In the genomic region with DNA sequence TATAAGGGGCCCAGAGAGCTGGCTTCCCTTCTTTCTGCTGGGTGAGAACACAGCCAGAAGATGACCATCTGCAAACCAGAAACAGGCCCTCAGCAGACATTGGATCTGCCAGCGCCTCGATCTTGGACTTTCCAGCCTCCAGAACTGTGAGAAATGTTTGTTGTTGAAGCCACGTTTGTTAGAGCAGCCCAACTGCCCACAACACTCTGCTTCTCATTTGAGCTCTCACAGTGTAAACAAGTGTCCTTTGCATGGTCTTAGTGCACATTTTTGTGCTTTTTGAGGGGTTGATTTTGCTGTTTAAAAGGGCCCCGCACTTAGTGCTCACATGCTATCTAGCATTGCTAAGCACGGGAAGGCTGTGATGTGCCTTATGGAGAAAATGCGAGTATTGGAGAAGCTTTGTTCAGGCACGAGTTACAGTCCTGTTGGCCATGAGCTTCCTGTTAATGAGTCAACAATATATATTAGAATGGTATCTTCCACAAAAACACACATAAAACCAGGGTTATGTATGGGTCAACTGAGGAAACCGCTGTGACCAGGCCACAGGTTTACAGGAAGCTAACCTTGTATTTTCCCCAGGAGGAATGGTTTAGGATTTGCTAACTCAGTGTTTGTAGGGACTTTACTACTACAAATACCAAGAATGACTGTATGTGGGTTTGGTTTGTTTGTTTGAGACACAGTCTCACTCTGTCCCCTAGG, we compare ENCODE assay signal across 24 cellular contexts. TPM values are rescaled to one million over a fixed set of nuclear protein-coding genes. Genes with fewer than 3 reads are reported as not detected.
DNase-seq lines count a peak whose midpoint lies in the region; ATAC-seq, FAIRE-seq and TF ChIP-seq lines count a peak whose summit lies in the region.
"Had no signal": no experiment of that assay in that cellular context is flagged by ENCODE, and none has a peak within 500 bp of the region (broad histone marks: within the 10 kb centered on the region; RNA-seq: fewer than 3 reads in every experiment).

No MANE protein-coding gene starts in this region.

- peaks cover 9% of the 10 kb centered on the region for H3K36me3 Mint-ChIP-seq in Calu3 (ENCODE audit: insufficient read depth, unreplicated experiment)
- H3K36me3 Mint-ChIP-seq: activated CD4-positive, alpha-beta memory T cell treated with anti-CD3 and anti-CD28 coated beads for 36 hours; activated naive CD4-positive, alpha-beta T cell treated with anti-CD3 and anti-CD28 coated beads, Interleukin-2, amount 50 U/mL, for 72 hours had no signal

- DNase-seq in K562 (ENCODE audit: extremely low read depth in 1 of 4, low spot score in 3 of 4), result peak in 1 of 4 experiments; percentile 49
- DNase-seq in mucosa of descending colon, result no peak
- DNase-seq in substantia nigra (lab: John Stamatoyannopoulos, UW), result no peak
- no peak for DNase-seq in Calu3
- DNase-seq in uterus, result no peak
- DNase-seq: activated CD4-positive, alpha-beta memory T cell treated with anti-CD3 and anti-CD28 coated beads for 36 hours; cerebellar nuclear complex; DMS53; effector memory CD4-positive, alpha-beta T cell; HCEC 1CT; head of caudate nucleus; left ventricle myocardium superior; MG63; NCI-H1436 treated with DMSO at 0.1 percent for 48 hours; NCI-H2171; NCI-H69; retina; SJCRH30; T-helper 2 cell; testis had no signal

- H4K20me1 ChIP-seq in K562 (replicated peaks; ENCODE audit: control insufficient read depth, insufficient read depth, low read length), result no peaks in the 10 kb centered on the region

- 45% methylated on average over 8 of the region's 8 CpGs for WGBS in K562 (ENCODE audit: insufficient coverage, low coverage, missing lambda C conversion rate)

- peak overlapping the region; percentile 14 to 32; a peak in 3 of 4 replicates for H3K9ac ChIP-seq in K562 (ENCODE audit: insufficient read depth in 1 of 2, low read depth in 2 of 2, low read length in 2 of 2)

- no peak for TF ChIP-seq CTCF in K562 (IDR thresholded peaks at IDR 0.05 in 2 of 3, conservative IDR thresholded peaks at IDR 0.05 in 1 of 3; ENCODE audit: insufficient read depth in 2 of 3, low read depth in 1 of 3, low read length in 3 of 3)
- no peak for TF ChIP-seq CTCF in mucosa of descending colon (IDR thresholded peaks at IDR 0.05)
- no peak for TF ChIP-seq CTCF in Calu3 (IDR thresholded peaks at IDR 0.05; ENCODE audit: unreplicated experiment)
- no peak for TF ChIP-seq CTCF in uterus (IDR thresholded peaks at IDR 0.05)

- H3K27me3 Mint-ChIP-seq in Calu3 (ENCODE audit: unreplicated experiment), result no peaks in the 10 kb centered on the region
- H3K27me3 Mint-ChIP-seq: activated CD4-positive, alpha-beta memory T cell treated with anti-CD3 and anti-CD28 coated beads for 36 hours had no signal

- ATAC-seq in GM18868 (IDR thresholded peaks at IDR 0.05; ENCODE audit: unreplicated experiment) (peak; percentile 40), K562 (no peak), mucosa of descending colon (peak; percentile 87)
- ATAC-seq: activated naive CD4-positive, alpha-beta T cell treated with anti-CD3 and anti-CD28 coated beads, Interleukin-2, amount 50 U/mL, for 72 hours; left ventricle myocardium superior; WTC11 had no signal

- no peak; the same call in 1 of the 2 replicates for TF ChIP-seq EP300 in K562 (IDR thresholded peaks at IDR 0.05; ENCODE audit: low read length)

- intact Hi-C loops in K562 (cut with micrococcal nuclease) (no loop called here), mucosa of descending colon (cut with DNase I, micrococcal nuclease) (no loop called here), Calu3 (cut with micrococcal nuclease; ENCODE audit: unreplicated experiment) (no loop called here), uterus (cut with DNase I; ENCODE audit: low total_unique reads) (no loop called here)

- H3K27ac Mint-ChIP-seq in Calu3 (ENCODE audit: unreplicated experiment), result no peak overlapping the region
- H3K27ac Mint-ChIP-seq: activated CD4-positive, alpha-beta memory T cell treated with anti-CD3 and anti-CD28 coated beads for 36 hours; activated naive CD4-positive, alpha-beta T cell treated with anti-CD3 and anti-CD28 coated beads, Interleukin-2, amount 50 U/mL, for 72 hours; WTC11 had no signal

- peak overlapping the region; percentile 4 for H3K4me2 ChIP-seq in K562 (ENCODE audit: insufficient read depth, low read length)

- H3K4me3 ChIP-seq in K562 (no peak overlapping the region), mucosa of descending colon (no peak overlapping the region), uterus (no peak overlapping the region)
- H3K4me3 ChIP-seq: MG63, SJCRH30, testis had no signal

- BruUV-seq in K562 (replicated peaks; lab: Mats Ljungman, UMichigan) (no TSS peak), Calu3 (replicated peaks; lab: Mats Ljungman, UMichigan) (no TSS peak)

- CTCF ChIA-PET in K562 (lab: Yijun Ruan, JAX; ENCODE audit: low intra/inter-chr PET ratio), result interaction anchor here (0.6 kb wide), 1 partner anchor 121 kb away, joined by 3 read pairs; no protein-coding TSS in a partner anchor
- CTCF ChIA-PET in Calu3 (lab: Charles Lee), result interaction anchor here (1.1 kb wide), 1 partner anchor 12 kb away, joined by 4 read pairs; no protein-coding TSS in a partner anchor

- H3K27ac ChIP-seq in K562 (ENCODE audit: extremely low read depth, low read depth, low read length) (peak overlapping the region; percentile 81), substantia nigra (ENCODE audit: low read depth, low read length, poor library complexity, severe bottlenecking) (no peak overlapping the region), uterus (no peak overlapping the region)
- H3K27ac ChIP-seq: SJCRH30, testis had no signal

- in situ Hi-C loops in K562 (cut with MboI), result no loop called here

- no peak overlapping the region for H3K4me3 Mint-ChIP-seq in Calu3 (ENCODE audit: low read depth, unreplicated experiment)
- H3K4me3 Mint-ChIP-seq: activated CD4-positive, alpha-beta memory T cell treated with anti-CD3 and anti-CD28 coated beads for 36 hours; WTC11 had no signal

- POLR2A ChIA-PET in K562 (lab: Yijun Ruan, JAX), result interaction anchor here (0.6 to 1.7 kb wide), 6 partner anchors 15 to 454 kb away, joined by 3 to 4 read pairs (median 3); a partner anchor contains a TSS

- H2AFZ ChIP-seq in K562 (ENCODE audit: low read depth, low read length), result no peak overlapping the region

- no peaks in the 10 kb centered on the region for H3K9me1 ChIP-seq in K562 (ENCODE audit: control insufficient read depth, insufficient read depth, low read length)

- H3K4me1 ChIP-seq in K562 (replicated peaks in 1 of 2; ENCODE audit: control insufficient read depth in 2 of 2, insufficient read depth in 2 of 2, low read length in 2 of 2) (peaks cover 40 to 53% of the 10 kb centered on the region in 2 experiments), mucosa of descending colon (ENCODE audit: low read depth) (peaks cover 6% of the 10 kb centered on the region), uterus (no peaks in the 10 kb centered on the region)
- H3K4me1 ChIP-seq: SJCRH30, testis had no signal

- FAIRE-seq in K562 (lab: Jason Lieb, UNC), result peak; percentile 11
- FAIRE-seq: astrocyte had no signal

- peaks cover 8% of the 10 kb centered on the region; the same call in 1 of the 2 replicates for H3K9me3 ChIP-seq in K562 (replicated peaks; ENCODE audit: control insufficient read depth, insufficient read depth, low read depth, low read length)
- no peaks in the 10 kb centered on the region for H3K9me3 ChIP-seq in mucosa of descending colon
- no peaks in the 10 kb centered on the region for H3K9me3 ChIP-seq in uterus
- H3K9me3 ChIP-seq: MG63, SJCRH30, testis had no signal

- no peak for TF ChIP-seq RAD21 in K562 (CRISPR knock-in tag; conservative IDR thresholded peaks at IDR 0.05 in 1 of 2, IDR thresholded peaks at IDR 0.05 in 1 of 2)

- TF ChIP-seq POLR2A in K562 (conservative IDR thresholded peaks at IDR 0.05) (no peak), uterus (IDR thresholded peaks at IDR 0.05) (no peak)

- peaks cover 4% of the 10 kb centered on the region for H3K9me3 Mint-ChIP-seq in Calu3 (ENCODE audit: low read depth, unreplicated experiment)
- H3K9me3 Mint-ChIP-seq: activated CD4-positive, alpha-beta memory T cell treated with anti-CD3 and anti-CD28 coated beads for 36 hours; activated naive CD4-positive, alpha-beta T cell treated with anti-CD3 and anti-CD28 coated beads, Interleukin-2, amount 50 U/mL, for 72 hours had no signal

- peaks cover 20% of the 10 kb centered on the region for H3K4me1 Mint-ChIP-seq in Calu3 (ENCODE audit: low read depth, unreplicated experiment)

- H3K36me3 ChIP-seq in K562 (ENCODE audit: control insufficient read depth, insufficient read depth, low read length), result peaks cover 70% of the 10 kb centered on the region
- H3K36me3 ChIP-seq in mucosa of descending colon (ENCODE audit: low read depth), result no peaks in the 10 kb centered on the region
- no peaks in the 10 kb centered on the region for H3K36me3 ChIP-seq in uterus
- H3K36me3 ChIP-seq: SJCRH30 had no signal

- H3K79me2 ChIP-seq in K562 (ENCODE audit: control insufficient read depth, insufficient read depth, low read length), result peaks cover 89% of the 10 kb centered on the region

- H3K27me3 ChIP-seq in K562 (ENCODE audit: control insufficient read depth in 2 of 2, insufficient read depth in 2 of 2, low read length in 2 of 2) (no peaks in the 10 kb centered on the region), uterus (no peaks in the 10 kb centered on the region)
- H3K27me3 ChIP-seq: MG63, SJCRH30, testis had no signal

RNA-seq across cellular contexts. Expression of a gene that starts 11.9 kb away (rescaled TPM):
- total RNA-seq in K562 (2011; cell fraction: chromatin; rRNA removed; ENCODE audit: low replicate concordance), result 57.6 and 73.6 TPM in 2 replicates
- total RNA-seq in K562 (2011; cell fraction: nucleolus; rRNA removed), result 41.8 and 51.0 TPM in 2 replicates
- 60.6 and 76.3 TPM in 2 replicates for total RNA-seq in K562 (2011; cell fraction: nucleoplasm; rRNA removed)
- total RNA-seq in K562 (2014; rRNA removed) (22.6 and 30.0 TPM in 2 replicates), K562 (2014; rRNA removed; fragmentation: Illumina TruSeq; extraction: Trizol) (68.2 and 86.7 TPM in 2 replicates), K562 (2015; rRNA removed; fragmentation: Illumina TruSeq; extraction: Trizol) (54.7 and 55.5 TPM in 2 replicates), K562 (2021) (119 and 121 TPM in 2 replicates), mucosa of descending colon (100 to 1,000 TPM in 1 of 3 donors, 10 to 100 TPM in 2; 81.4 to 210 (median 97.9) TPM), Calu3 (2022) (12.9 and 17.0 TPM in 2 replicates), uterus (10 to 100 TPM in 2 of 4 donors, 1 to 10 TPM in 2; 1.5 to 20.3 (median 9.1) TPM)
- polyA plus RNA-seq in K562 (2011; rRNA removed) (183 and 192 TPM in 2 replicates), K562 (2014; fragmentation: Illumina TruSeq; extraction: Trizol) (140 and 144 TPM in 2 replicates), K562 (2014; fragmentation: Nextera tagmentation; extraction: Ambion mirVana) (10 to 100 TPM; 53.4 to 71.1 TPM), K562 (2014; rRNA removed) (109 and 128 TPM in 2 replicates)
- 228 and 464 TPM in 2 replicates for polyA plus RNA-seq in K562 (2011; cell fraction: cytosol; rRNA removed)
- polyA plus RNA-seq in K562 (2011; cell fraction: nucleus; rRNA removed), result 27.2 and 28.4 TPM in 2 replicates
- 129 and 225 TPM in 2 replicates for polyA plus RNA-seq in K562 (2012)
- polyA minus RNA-seq in K562 (2011; rRNA and poly(A)+ RNA removed), result 176 TPM in 2 replicates
- 200 and 213 TPM in 2 replicates for polyA minus RNA-seq in K562 (2011; cell fraction: cytosol; rRNA and poly(A)+ RNA removed)
- 23.2 and 39.3 TPM in 2 replicates for polyA minus RNA-seq in K562 (2011; cell fraction: nucleus; rRNA and poly(A)+ RNA removed)
- total RNA-seq: SJCRH30 had no signal

RNA-seq across cellular contexts. Expression of a gene that starts 45.7 kb away (rescaled TPM):
- total RNA-seq in K562 (2011; cell fraction: chromatin; rRNA removed; ENCODE audit: low replicate concordance), result 239 and 473 TPM in 2 replicates
- total RNA-seq in K562 (2011; cell fraction: nucleolus; rRNA removed), result 160 and 181 TPM in 2 replicates
- 271 and 310 TPM in 2 replicates for total RNA-seq in K562 (2011; cell fraction: nucleoplasm; rRNA removed)
- total RNA-seq in K562 (2014; rRNA removed), result 1,056 and 1,105 TPM in 2 replicates
- total RNA-seq in K562 (2014; rRNA removed; fragmentation: Illumina TruSeq; extraction: Trizol), result 1,310 and 1,339 TPM in 2 replicates
- 1,290 and 1,307 TPM in 2 replicates for total RNA-seq in K562 (2015; rRNA removed; fragmentation: Illumina TruSeq; extraction: Trizol)
- 782 and 792 TPM in 2 replicates for total RNA-seq in K562 (2021)
- 773 and 1,153 TPM in 2 replicates for polyA plus RNA-seq in K562 (2011; rRNA removed)
- polyA plus RNA-seq in K562 (2011; cell fraction: cytosol; rRNA removed), result 486 and 691 TPM in 2 replicates
- 304 and 417 TPM in 2 replicates for polyA plus RNA-seq in K562 (2011; cell fraction: nucleus; rRNA removed)
- polyA plus RNA-seq in K562 (2012), result 564 and 1,172 TPM in 2 replicates
- 1,097 and 1,170 TPM in 2 replicates for polyA plus RNA-seq in K562 (2014; fragmentation: Illumina TruSeq; extraction: Trizol)
- polyA plus RNA-seq in K562 (2014; fragmentation: Nextera tagmentation; extraction: Ambion mirVana), result 1,000 to 10,000 TPM in 1 of 2 experiments, 100 to 1,000 TPM in 1; 926 to 1,606 TPM
- polyA plus RNA-seq in K562 (2014; rRNA removed), result 798 and 941 TPM in 2 replicates
- polyA minus RNA-seq in K562 (2011; rRNA and poly(A)+ RNA removed), result 2,049 and 2,472 TPM in 2 replicates
- polyA minus RNA-seq in K562 (2011; cell fraction: cytosol; rRNA and poly(A)+ RNA removed), result 548 and 692 TPM in 2 replicates
- polyA minus RNA-seq in K562 (2011; cell fraction: nucleus; rRNA and poly(A)+ RNA removed), result 155 and 246 TPM in 2 replicates
- 100 to 1,000 TPM; 120 to 155 (median 122) TPM for total RNA-seq in mucosa of descending colon
- total RNA-seq in Calu3 (2022), result 404 and 410 TPM in 2 replicates
- 100 to 1,000 TPM in 1 of 4 donors, 10 to 100 TPM in 3; 57.6 to 251 (median 81.2) TPM for total RNA-seq in uterus

RNA-seq across cellular contexts. Expression of a gene that starts 46.1 kb away (rescaled TPM):
- 63.3 and 105 TPM in 2 replicates for total RNA-seq in K562 (2011; cell fraction: chromatin; rRNA removed; ENCODE audit: low replicate concordance)
- total RNA-seq in K562 (2011; cell fraction: nucleolus; rRNA removed), result 33.5 and 38.3 TPM in 2 replicates
- 54.5 and 67.1 TPM in 2 replicates for total RNA-seq in K562 (2011; cell fraction: nucleoplasm; rRNA removed)
- total RNA-seq in K562 (2014; rRNA removed) (26.2 and 30.2 TPM in 2 replicates), K562 (2014; rRNA removed; fragmentation: Illumina TruSeq; extraction: Trizol) (44.4 and 46.2 TPM in 2 replicates), K562 (2015; rRNA removed; fragmentation: Illumina TruSeq; extraction: Trizol) (29.5 and 32.4 TPM in 2 replicates), K562 (2021) (29.1 and 32.2 TPM in 2 replicates), mucosa of descending colon (10 to 100 TPM; 15.9 to 19.3 (median 16.3) TPM), Calu3 (2022) (20.0 and 22.3 TPM in 2 replicates), uterus (10 to 100 TPM in 3 of 4 donors, 1 to 10 TPM in 1; 4.1 to 62.4 (median 21.9) TPM)
- polyA plus RNA-seq in K562 (2011; rRNA removed) (32.1 and 46.8 TPM in 2 replicates), K562 (2014; fragmentation: Illumina TruSeq; extraction: Trizol) (36.9 and 41.1 TPM in 2 replicates), K562 (2014; fragmentation: Nextera tagmentation; extraction: Ambion mirVana) (10 to 100 TPM; 36.6 to 40.7 TPM), K562 (2014; rRNA removed) (28.3 and 38.4 TPM in 2 replicates)
- 11.9 and 39.5 TPM in 2 replicates for polyA plus RNA-seq in K562 (2011; cell fraction: cytosol; rRNA removed)
- polyA plus RNA-seq in K562 (2011; cell fraction: nucleus; rRNA removed), result 38.0 and 40.7 TPM in 2 replicates
- 22.4 and 28.9 TPM in 2 replicates for polyA plus RNA-seq in K562 (2012)
- 48.5 and 54.2 TPM in 2 replicates for polyA minus RNA-seq in K562 (2011; rRNA and poly(A)+ RNA removed)
- 10.5 and 16.6 TPM in 2 replicates for polyA minus RNA-seq in K562 (2011; cell fraction: cytosol; rRNA and poly(A)+ RNA removed)
- 20.2 and 38.1 TPM in 2 replicates for polyA minus RNA-seq in K562 (2011; cell fraction: nucleus; rRNA and poly(A)+ RNA removed)

RNA-seq across cellular contexts. Expression of a gene that starts 57.7 kb away (rescaled TPM):
- total RNA-seq in K562 (2011; cell fraction: chromatin; rRNA removed; ENCODE audit: low replicate concordance), result 561 and 734 TPM in 2 replicates
- 300 and 404 TPM in 2 replicates for total RNA-seq in K562 (2011; cell fraction: nucleolus; rRNA removed)
- total RNA-seq in K562 (2011; cell fraction: nucleoplasm; rRNA removed), result 460 and 488 TPM in 2 replicates
- total RNA-seq in K562 (2014; rRNA removed), result 68.1 and 82.1 TPM in 2 replicates
- total RNA-seq in K562 (2014; rRNA removed; fragmentation: Illumina TruSeq; extraction: Trizol), result 110 and 145 TPM in 2 replicates
- total RNA-seq in K562 (2015; rRNA removed; fragmentation: Illumina TruSeq; extraction: Trizol), result 73.8 and 74.1 TPM in 2 replicates
- total RNA-seq in K562 (2021), result 173 and 197 TPM in 2 replicates
- 363 and 456 TPM in 2 replicates for polyA plus RNA-seq in K562 (2011; rRNA removed)
- polyA plus RNA-seq in K562 (2011; cell fraction: cytosol; rRNA removed), result 108 and 266 TPM in 2 replicates
- 690 and 1,115 TPM in 2 replicates for polyA plus RNA-seq in K562 (2011; cell fraction: nucleus; rRNA removed)
- polyA plus RNA-seq in K562 (2012), result 113 TPM in 2 replicates
- 97.2 and 107 TPM in 2 replicates for polyA plus RNA-seq in K562 (2014; fragmentation: Illumina TruSeq; extraction: Trizol)
- polyA plus RNA-seq in K562 (2014; fragmentation: Nextera tagmentation; extraction: Ambion mirVana), result 100 to 1,000 TPM; 170 to 176 TPM
- polyA plus RNA-seq in K562 (2014; rRNA removed), result 113 and 116 TPM in 2 replicates
- polyA minus RNA-seq in K562 (2011; rRNA and poly(A)+ RNA removed), result 714 and 809 TPM in 2 replicates
- 187 and 222 TPM in 2 replicates for polyA minus RNA-seq in K562 (2011; cell fraction: cytosol; rRNA and poly(A)+ RNA removed)
- polyA minus RNA-seq in K562 (2011; cell fraction: nucleus; rRNA and poly(A)+ RNA removed), result 218 and 284 TPM in 2 replicates
- 100 to 1,000 TPM; 141 to 205 (median 165) TPM for total RNA-seq in mucosa of descending colon
- 155 and 160 TPM in 2 replicates for total RNA-seq in Calu3 (2022)
- total RNA-seq in uterus, result 100 to 1,000 TPM in 3 of 4 donors, 10 to 100 TPM in 1; 62.1 to 234 (median 178) TPM
